1 cellular context compared by ENCODE assay signal in the genomic region with DNA sequence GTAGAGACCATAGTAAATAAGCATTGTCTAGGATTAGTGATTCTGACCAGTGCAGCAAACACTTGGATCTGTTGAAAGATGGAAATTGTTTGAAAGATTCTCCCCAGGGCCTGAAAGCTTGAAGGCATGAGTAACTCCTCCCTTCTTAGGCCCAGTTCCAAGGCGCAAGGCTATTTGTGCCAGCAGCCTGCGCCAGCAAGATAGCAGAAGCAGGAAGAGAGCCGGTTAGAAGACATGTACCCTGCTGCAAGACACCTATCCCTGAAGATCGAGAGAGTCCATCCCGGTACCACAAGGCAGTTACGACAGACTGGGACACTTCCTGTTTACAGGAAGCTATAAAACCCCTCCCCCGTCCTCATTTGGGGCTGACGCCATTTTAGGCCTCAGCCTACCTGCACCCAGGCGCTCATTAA.
TF ChIP-seq lines count a peak whose summit lies in the region.

No MANE protein-coding gene starts in this region.

TF ChIP-seq in K562, 482 proteins besides CTCF, POLR2A, EP300 and RAD21 (continued from another document and continues in another):
- TF ChIP-seq ZKSCAN1 (IDR thresholded peaks at IDR 0.05; ENCODE audit: low read depth, low read length) (no peak), CEBPB (tag; IDR thresholded peaks at IDR 0.05) (peak; percentile 47), SMARCB1 (IDR thresholded peaks at IDR 0.05; ENCODE audit: insufficient read length, low read depth) (no peak), ARID1B (IDR thresholded peaks at IDR 0.05) (peak; percentile 60), ADNP (tag; IDR thresholded peaks at IDR 0.05) (no peak), TAL1 (IDR thresholded peaks at IDR 0.05) (peak; percentile 33; the same call in 1 of the 2 replicates), TRIM28 (IDR thresholded peaks at IDR 0.05) (peak; percentile 82), TCF3 (CRISPR knock-in tag; IDR thresholded peaks at IDR 0.05) (peak; percentile 45), MTA1 (IDR thresholded peaks at IDR 0.05; ENCODE audit: borderline replicate concordance) (0 out of 2 replicates have a peak, but pooled peaks have one; percentile 30), JUND (IDR thresholded peaks at IDR 0.05; ENCODE audit: borderline replicate concordance, low read depth, low read length) (0 out of 2 replicates have a peak, but pooled peaks have one; percentile 15), JUND (tag; IDR thresholded peaks at IDR 0.05; ENCODE audit: borderline replicate concordance, low read depth, low read length) (no peak), ELF1 (tag; IDR thresholded peaks at IDR 0.05) (no peak), KDM2B (CRISPR knock-in tag; IDR thresholded peaks at IDR 0.05) (no peak), ATF7 (IDR thresholded peaks at IDR 0.05) (0 out of 2 replicates have a peak, but pooled peaks have one; percentile 11), SRSF7 (optimal IDR thresholded peaks at IDR 0.05; ENCODE audit: low read depth, low read length) (no peak), BACH1 (tag; IDR thresholded peaks at IDR 0.05) (no peak), CCNT2 (IDR thresholded peaks at IDR 0.05; ENCODE audit: borderline replicate concordance, extremely low read depth, insufficient read length, low read depth, low read length) (no peak), CC2D1A (IDR thresholded peaks at IDR 0.05) (peak; percentile 74; the same call in 1 of the 2 replicates), NRF1 (conservative IDR thresholded peaks at IDR 0.05 in 1 of 2, IDR thresholded peaks at IDR 0.05 in 1 of 2) (peak in 1 of 2 experiments; percentile 51; a peak in 3 of 4 replicates), CEBPG (CRISPR knock-in tag; IDR thresholded peaks at IDR 0.05) (no peak), CEBPG (tag; conservative IDR thresholded peaks at IDR 0.05 in 1 of 2, IDR thresholded peaks at IDR 0.05 in 1 of 2) (peak in 1 of 2 experiments; percentile 32; a peak in 1 of 4 replicates), ETV1 (tag; conservative IDR thresholded peaks at IDR 0.05; ENCODE audit: low read depth) (0 out of 2 replicates have a peak, but pooled peaks have one; percentile 44), CREBBP (IDR thresholded peaks at IDR 0.05; ENCODE audit: low read depth, low read length) (no peak), FOXK2 (conservative IDR thresholded peaks at IDR 0.05 in 1 of 2, IDR thresholded peaks at IDR 0.05 in 1 of 2; ENCODE audit: low read depth in 2 of 2) (peak; percentile 30 to 37; a peak in 1 of 4 replicates), TRIM24 (IDR thresholded peaks at IDR 0.05) (peak; percentile 80), ETV5 (CRISPR knock-in tag; IDR thresholded peaks at IDR 0.05; ENCODE audit: low read depth) (no peak), CBFA2T3 (IDR thresholded peaks at IDR 0.05) (peak; percentile 63), ZFX (CRISPR knock-in tag; IDR thresholded peaks at IDR 0.05) (peak; percentile 45; the same call in 1 of the 2 replicates), NFRKB (IDR thresholded peaks at IDR 0.05; ENCODE audit: low read depth) (0 out of 2 replicates have a peak, but pooled peaks have one; percentile 43), EP400 (IDR thresholded peaks at IDR 0.05) (0 out of 2 replicates have a peak, but pooled peaks have one; percentile 18), EHMT2 (IDR thresholded peaks at IDR 0.05) (peak; percentile 24; the same call in 1 of the 2 replicates), MYBL2 (IDR thresholded peaks at IDR 0.05; ENCODE audit: low read depth) (peak; percentile 58), MYBL2 (CRISPR knock-in tag; IDR thresholded peaks at IDR 0.05; ENCODE audit: borderline replicate concordance) (no peak), CREM (IDR thresholded peaks at IDR 0.05; ENCODE audit: low read depth) (peak; percentile 52; the same call in 1 of the 2 replicates), ZNF224 (CRISPR knock-in tag; IDR thresholded peaks at IDR 0.05) (no peak), ARNT (IDR thresholded peaks at IDR 0.05) (0 out of 4 replicates have a peak, but pooled peaks of 1 of the 2 experiments have one; percentile 22), FOXM1 (IDR thresholded peaks at IDR 0.05; ENCODE audit: low read depth) (0 out of 2 replicates have a peak, but pooled peaks have one; percentile 26), FOXM1 (CRISPR knock-in tag; IDR thresholded peaks at IDR 0.05; ENCODE audit: low read depth) (no peak), YY1 (IDR thresholded peaks at IDR 0.05; ENCODE audit: borderline replicate concordance in 1 of 3, control insufficient read depth in 1 of 3, extremely low read depth in 1 of 3, insufficient read depth in 3 of 3, insufficient read length in 1 of 3, insufficient replicate concordance in 2 of 3, low read depth in 1 of 3, low read length in 2 of 3) (peak in 2 of 3 experiments; percentile 42 to 80), CBX3 (IDR thresholded peaks at IDR 0.05; ENCODE audit: borderline replicate concordance in 1 of 2, low read length in 2 of 2) (peak in 1 of 2 experiments; percentile 97; a peak in 2 of 3 replicates)
- TF ChIP-seq, protein P1, sequence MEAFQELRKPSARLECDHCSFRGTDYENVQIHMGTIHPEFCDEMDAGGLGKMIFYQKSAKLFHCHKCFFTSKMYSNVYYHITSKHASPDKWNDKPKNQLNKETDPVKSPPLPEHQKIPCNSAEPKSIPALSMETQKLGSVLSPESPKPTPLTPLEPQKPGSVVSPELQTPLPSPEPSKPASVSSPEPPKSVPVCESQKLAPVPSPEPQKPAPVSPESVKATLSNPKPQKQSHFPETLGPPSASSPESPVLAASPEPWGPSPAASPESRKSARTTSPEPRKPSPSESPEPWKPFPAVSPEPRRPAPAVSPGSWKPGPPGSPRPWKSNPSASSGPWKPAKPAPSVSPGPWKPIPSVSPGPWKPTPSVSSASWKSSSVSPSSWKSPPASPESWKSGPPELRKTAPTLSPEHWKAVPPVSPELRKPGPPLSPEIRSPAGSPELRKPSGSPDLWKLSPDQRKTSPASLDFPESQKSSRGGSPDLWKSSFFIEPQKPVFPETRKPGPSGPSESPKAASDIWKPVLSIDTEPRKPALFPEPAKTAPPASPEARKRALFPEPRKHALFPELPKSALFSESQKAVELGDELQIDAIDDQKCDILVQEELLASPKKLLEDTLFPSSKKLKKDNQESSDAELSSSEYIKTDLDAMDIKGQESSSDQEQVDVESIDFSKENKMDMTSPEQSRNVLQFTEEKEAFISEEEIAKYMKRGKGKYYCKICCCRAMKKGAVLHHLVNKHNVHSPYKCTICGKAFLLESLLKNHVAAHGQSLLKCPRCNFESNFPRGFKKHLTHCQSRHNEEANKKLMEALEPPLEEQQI (IDR thresholded peaks at IDR 0.05) = peak; percentile 71
- TF ChIP-seq, protein P2, sequence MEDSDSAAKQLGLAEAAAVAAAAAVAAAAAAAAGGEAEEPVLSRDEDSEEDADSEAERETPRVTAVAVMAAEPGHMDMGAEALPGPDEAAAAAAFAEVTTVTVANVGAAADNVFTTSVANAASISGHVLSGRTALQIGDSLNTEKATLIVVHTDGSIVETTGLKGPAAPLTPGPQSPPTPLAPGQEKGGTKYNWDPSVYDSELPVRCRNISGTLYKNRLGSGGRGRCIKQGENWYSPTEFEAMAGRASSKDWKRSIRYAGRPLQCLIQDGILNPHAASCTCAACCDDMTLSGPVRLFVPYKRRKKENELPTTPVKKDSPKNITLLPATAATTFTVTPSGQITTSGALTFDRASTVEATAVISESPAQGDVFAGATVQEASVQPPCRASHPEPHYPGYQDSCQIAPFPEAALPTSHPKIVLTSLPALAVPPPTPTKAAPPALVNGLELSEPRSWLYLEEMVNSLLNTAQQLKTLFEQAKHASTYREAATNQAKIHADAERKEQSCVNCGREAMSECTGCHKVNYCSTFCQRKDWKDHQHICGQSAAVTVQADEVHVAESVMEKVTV (CRISPR knock-in tag; IDR thresholded peaks at IDR 0.05) = no peak
- TF ChIP-seq, protein P3, sequence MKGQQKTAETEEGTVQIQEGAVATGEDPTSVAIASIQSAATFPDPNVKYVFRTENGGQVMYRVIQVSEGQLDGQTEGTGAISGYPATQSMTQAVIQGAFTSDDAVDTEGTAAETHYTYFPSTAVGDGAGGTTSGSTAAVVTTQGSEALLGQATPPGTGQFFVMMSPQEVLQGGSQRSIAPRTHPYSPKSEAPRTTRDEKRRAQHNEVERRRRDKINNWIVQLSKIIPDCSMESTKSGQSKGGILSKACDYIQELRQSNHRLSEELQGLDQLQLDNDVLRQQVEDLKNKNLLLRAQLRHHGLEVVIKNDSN (CRISPR knock-in tag; IDR thresholded peaks at IDR 0.05) = no peak
- TF ChIP-seq, protein P4, sequence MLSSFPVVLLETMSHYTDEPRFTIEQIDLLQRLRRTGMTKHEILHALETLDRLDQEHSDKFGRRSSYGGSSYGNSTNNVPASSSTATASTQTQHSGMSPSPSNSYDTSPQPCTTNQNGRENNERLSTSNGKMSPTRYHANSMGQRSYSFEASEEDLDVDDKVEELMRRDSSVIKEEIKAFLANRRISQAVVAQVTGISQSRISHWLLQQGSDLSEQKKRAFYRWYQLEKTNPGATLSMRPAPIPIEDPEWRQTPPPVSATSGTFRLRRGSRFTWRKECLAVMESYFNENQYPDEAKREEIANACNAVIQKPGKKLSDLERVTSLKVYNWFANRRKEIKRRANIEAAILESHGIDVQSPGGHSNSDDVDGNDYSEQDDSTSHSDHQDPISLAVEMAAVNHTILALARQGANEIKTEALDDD (IDR thresholded peaks at IDR 0.05) = no peak
- TF ChIP-seq, protein P5, sequence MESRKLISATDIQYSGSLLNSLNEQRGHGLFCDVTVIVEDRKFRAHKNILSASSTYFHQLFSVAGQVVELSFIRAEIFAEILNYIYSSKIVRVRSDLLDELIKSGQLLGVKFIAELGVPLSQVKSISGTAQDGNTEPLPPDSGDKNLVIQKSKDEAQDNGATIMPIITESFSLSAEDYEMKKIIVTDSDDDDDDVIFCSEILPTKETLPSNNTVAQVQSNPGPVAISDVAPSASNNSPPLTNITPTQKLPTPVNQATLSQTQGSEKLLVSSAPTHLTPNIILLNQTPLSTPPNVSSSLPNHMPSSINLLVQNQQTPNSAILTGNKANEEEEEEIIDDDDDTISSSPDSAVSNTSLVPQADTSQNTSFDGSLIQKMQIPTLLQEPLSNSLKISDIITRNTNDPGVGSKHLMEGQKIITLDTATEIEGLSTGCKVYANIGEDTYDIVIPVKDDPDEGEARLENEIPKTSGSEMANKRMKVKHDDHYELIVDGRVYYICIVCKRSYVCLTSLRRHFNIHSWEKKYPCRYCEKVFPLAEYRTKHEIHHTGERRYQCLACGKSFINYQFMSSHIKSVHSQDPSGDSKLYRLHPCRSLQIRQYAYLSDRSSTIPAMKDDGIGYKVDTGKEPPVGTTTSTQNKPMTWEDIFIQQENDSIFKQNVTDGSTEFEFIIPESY (CRISPR knock-in tag; IDR thresholded peaks at IDR 0.05) = peak; percentile 39; the same call in 1 of the 2 replicates
- TF ChIP-seq, protein P6, sequence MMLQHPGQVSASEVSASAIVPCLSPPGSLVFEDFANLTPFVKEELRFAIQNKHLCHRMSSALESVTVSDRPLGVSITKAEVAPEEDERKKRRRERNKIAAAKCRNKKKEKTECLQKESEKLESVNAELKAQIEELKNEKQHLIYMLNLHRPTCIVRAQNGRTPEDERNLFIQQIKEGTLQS (IDR thresholded peaks at IDR 0.05) = no peak
- TF ChIP-seq, protein P6 (CRISPR knock-in tag; conservative IDR thresholded peaks at IDR 0.05) = no peak
- TF ChIP-seq, protein P7, sequence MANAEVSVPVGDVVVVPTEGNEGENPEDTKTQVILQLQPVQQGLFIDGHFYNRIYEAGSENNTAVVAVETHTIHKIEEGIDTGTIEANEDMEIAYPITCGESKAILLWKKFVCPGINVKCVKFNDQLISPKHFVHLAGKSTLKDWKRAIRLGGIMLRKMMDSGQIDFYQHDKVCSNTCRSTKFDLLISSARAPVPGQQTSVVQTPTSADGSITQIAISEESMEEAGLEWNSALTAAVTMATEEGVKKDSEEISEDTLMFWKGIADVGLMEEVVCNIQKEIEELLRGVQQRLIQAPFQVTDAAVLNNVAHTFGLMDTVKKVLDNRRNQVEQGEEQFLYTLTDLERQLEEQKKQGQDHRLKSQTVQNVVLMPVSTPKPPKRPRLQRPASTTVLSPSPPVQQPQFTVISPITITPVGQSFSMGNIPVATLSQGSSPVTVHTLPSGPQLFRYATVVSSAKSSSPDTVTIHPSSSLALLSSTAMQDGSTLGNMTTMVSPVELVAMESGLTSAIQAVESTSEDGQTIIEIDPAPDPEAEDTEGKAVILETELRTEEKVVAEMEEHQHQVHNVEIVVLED (CRISPR knock-in tag; IDR thresholded peaks at IDR 0.05) = no peak
- TF ChIP-seq, protein P8, sequence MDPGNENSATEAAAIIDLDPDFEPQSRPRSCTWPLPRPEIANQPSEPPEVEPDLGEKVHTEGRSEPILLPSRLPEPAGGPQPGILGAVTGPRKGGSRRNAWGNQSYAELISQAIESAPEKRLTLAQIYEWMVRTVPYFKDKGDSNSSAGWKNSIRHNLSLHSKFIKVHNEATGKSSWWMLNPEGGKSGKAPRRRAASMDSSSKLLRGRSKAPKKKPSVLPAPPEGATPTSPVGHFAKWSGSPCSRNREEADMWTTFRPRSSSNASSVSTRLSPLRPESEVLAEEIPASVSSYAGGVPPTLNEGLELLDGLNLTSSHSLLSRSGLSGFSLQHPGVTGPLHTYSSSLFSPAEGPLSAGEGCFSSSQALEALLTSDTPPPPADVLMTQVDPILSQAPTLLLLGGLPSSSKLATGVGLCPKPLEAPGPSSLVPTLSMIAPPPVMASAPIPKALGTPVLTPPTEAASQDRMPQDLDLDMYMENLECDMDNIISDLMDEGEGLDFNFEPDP (CRISPR knock-in tag; IDR thresholded peaks at IDR 0.05) = no peak
- TF ChIP-seq, protein P9, sequence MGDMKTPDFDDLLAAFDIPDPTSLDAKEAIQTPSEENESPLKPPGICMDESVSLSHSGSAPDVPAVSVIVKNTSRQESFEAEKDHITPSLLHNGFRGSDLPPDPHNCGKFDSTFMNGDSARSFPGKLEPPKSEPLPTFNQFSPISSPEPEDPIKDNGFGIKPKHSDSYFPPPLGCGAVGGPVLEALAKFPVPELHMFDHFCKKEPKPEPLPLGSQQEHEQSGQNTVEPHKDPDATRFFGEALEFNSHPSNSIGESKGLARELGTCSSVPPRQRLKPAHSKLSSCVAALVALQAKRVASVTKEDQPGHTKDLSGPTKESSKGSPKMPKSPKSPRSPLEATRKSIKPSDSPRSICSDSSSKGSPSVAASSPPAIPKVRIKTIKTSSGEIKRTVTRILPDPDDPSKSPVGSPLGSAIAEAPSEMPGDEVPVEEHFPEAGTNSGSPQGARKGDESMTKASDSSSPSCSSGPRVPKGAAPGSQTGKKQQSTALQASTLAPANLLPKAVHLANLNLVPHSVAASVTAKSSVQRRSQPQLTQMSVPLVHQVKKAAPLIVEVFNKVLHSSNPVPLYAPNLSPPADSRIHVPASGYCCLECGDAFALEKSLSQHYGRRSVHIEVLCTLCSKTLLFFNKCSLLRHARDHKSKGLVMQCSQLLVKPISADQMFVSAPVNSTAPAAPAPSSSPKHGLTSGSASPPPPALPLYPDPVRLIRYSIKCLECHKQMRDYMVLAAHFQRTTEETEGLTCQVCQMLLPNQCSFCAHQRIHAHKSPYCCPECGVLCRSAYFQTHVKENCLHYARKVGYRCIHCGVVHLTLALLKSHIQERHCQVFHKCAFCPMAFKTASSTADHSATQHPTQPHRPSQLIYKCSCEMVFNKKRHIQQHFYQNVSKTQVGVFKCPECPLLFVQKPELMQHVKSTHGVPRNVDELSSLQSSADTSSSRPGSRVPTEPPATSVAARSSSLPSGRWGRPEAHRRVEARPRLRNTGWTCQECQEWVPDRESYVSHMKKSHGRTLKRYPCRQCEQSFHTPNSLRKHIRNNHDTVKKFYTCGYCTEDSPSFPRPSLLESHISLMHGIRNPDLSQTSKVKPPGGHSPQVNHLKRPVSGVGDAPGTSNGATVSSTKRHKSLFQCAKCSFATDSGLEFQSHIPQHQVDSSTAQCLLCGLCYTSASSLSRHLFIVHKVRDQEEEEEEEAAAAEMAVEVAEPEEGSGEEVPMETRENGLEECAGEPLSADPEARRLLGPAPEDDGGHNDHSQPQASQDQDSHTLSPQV (IDR thresholded peaks at IDR 0.05) = 0 out of 2 replicates have a peak, but pooled peaks have one; percentile 40
